ENCODE assay signal across 1 cellular context in the genomic region with DNA sequence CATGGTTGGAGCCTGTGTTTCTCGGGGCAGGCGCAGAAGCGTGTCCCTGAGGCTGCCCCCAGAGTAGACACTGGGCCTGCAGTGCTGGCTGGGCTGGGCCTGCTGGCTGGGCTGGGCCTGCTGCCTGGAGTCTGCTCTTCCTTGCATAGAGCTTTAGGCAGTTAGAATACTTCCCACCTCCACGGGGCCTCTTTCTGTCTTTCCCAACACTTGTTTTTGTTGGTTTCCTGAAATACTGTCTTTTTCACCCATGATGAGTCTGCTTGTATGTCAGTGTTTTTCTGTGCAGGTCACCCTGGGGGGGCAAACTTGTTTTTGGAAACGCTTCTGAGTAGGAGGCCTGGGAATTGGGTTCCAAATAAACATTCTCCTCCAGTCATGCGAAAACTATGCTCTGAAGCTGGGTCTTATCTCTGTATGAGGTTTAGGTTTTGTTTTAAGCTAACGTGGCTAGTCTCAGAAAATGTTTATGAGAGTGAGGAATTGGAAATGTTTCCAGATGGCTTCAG.
TF ChIP-seq lines count a peak whose summit lies in the region.

No MANE protein-coding gene starts in this region.

TF ChIP-seq in WTC11, 78 proteins besides CTCF, POLR2A, EP300 and RAD21 (continued from another document):
- TF ChIP-seq, protein P1, sequence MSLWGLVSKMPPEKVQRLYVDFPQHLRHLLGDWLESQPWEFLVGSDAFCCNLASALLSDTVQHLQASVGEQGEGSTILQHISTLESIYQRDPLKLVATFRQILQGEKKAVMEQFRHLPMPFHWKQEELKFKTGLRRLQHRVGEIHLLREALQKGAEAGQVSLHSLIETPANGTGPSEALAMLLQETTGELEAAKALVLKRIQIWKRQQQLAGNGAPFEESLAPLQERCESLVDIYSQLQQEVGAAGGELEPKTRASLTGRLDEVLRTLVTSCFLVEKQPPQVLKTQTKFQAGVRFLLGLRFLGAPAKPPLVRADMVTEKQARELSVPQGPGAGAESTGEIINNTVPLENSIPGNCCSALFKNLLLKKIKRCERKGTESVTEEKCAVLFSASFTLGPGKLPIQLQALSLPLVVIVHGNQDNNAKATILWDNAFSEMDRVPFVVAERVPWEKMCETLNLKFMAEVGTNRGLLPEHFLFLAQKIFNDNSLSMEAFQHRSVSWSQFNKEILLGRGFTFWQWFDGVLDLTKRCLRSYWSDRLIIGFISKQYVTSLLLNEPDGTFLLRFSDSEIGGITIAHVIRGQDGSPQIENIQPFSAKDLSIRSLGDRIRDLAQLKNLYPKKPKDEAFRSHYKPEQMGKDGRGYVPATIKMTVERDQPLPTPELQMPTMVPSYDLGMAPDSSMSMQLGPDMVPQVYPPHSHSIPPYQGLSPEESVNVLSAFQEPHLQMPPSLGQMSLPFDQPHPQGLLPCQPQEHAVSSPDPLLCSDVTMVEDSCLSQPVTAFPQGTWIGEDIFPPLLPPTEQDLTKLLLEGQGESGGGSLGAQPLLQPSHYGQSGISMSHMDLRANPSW (CRISPR knock-in tag; conservative IDR thresholded peaks at IDR 0.05; ENCODE audit: low read depth): no peak
- no peak for TF ChIP-seq PRRX2 (CRISPR knock-in tag; IDR thresholded peaks at IDR 0.05)
TF ChIP-seq in WTC11: peak in this region for 0.
